29 cellular contexts compared by ENCODE assay signal in genomic region chr5:122426301-122426700, GRCh38.
"Had no signal": no experiment of that assay in that cellular context is flagged by ENCODE, and none has a peak within 500 bp of the region (broad histone marks: within the 10 kb centered on the region; RNA-seq: fewer than 3 reads in every experiment).

No MANE protein-coding gene starts in this region.

- FAIRE-seq: astrocyte, bronchial epithelial cell had no signal

- H3K4me1 ChIP-seq: colonic mucosa, gastrocnemius medialis, heart left ventricle had no signal

- H3K9me3 Mint-ChIP-seq: activated CD4-positive, alpha-beta memory T cell treated with anti-CD3 and anti-CD28 coated beads for 36 hours; activated CD4-positive, alpha-beta T cell treated with anti-CD3 and anti-CD28 coated beads, Interleukin-2, amount 10 ng/mL, durations not matched to agents 24 days and 14 days; activated T-helper 1 cell treated with anti-CD3 and anti-CD28 coated beads, Interleukin-12 subunit alpha, Interleukin-12 subunit beta, Interleukin-2, Interleukin-4 antibody, amounts not matched to agents 30 ng/mL and 10 ng/mL and 1 ng/mL, durations not matched to agents 14 hours and 24 hours and 36 hours had no signal

- H3K27ac ChIP-seq: brain microvascular endothelial cell, colonic mucosa, gastrocnemius medialis, heart left ventricle had no signal

- H3K4me3 ChIP-seq: colonic mucosa, gastrocnemius medialis, heart left ventricle had no signal

- ATAC-seq: activated CD4-positive, alpha-beta T cell treated with anti-CD3 and anti-CD28 coated beads for 36 hours; activated CD8-positive, alpha-beta memory T cell treated with anti-CD3 and anti-CD28 coated beads, Interleukin-2, amount 10 ng/mL, durations not matched to agents 7 days and 5 days; activated CD8-positive, alpha-beta T cell treated with anti-CD3 and anti-CD28 coated beads, Interleukin-2, amount 10 ng/mL, durations not matched to agents 7 days and 5 days; esophagus mucosa; gastrocnemius medialis; heart left ventricle had no signal

- H3K27me3 Mint-ChIP-seq: activated CD4-positive, alpha-beta memory T cell treated with anti-CD3 and anti-CD28 coated beads for 36 hours; activated CD4-positive, alpha-beta T cell treated with anti-CD3 and anti-CD28 coated beads for 36 hours; activated CD4-positive, alpha-beta T cell treated with anti-CD3 and anti-CD28 coated beads, Interleukin-2, amount 10 ng/mL, durations not matched to agents 24 days and 14 days; activated CD8-positive, alpha-beta memory T cell treated with anti-CD3 and anti-CD28 coated beads, Interleukin-2, amount 10 ng/mL, durations not matched to agents 7 days and 5 days; activated naive CD8-positive, alpha-beta T cell; central memory CD8-positive, alpha-beta T cell had no signal

- H3K27me3 ChIP-seq: brain microvascular endothelial cell, colonic mucosa, gastrocnemius medialis, heart left ventricle had no signal

- H3K9me3 ChIP-seq: colonic mucosa, gastrocnemius medialis had no signal

- H3K4me3 Mint-ChIP-seq: activated CD4-positive, alpha-beta memory T cell treated with anti-CD3 and anti-CD28 coated beads for 36 hours; activated CD4-positive, alpha-beta T cell treated with anti-CD3 and anti-CD28 coated beads for 36 hours; activated CD4-positive, alpha-beta T cell treated with anti-CD3 and anti-CD28 coated beads, Interleukin-2, amount 10 ng/mL, durations not matched to agents 24 days and 14 days; activated CD8-positive, alpha-beta memory T cell treated with anti-CD3 and anti-CD28 coated beads, Interleukin-2, amount 10 ng/mL, durations not matched to agents 7 days and 5 days; activated CD8-positive, alpha-beta T cell treated with anti-CD3 and anti-CD28 coated beads, Interleukin-2, amount 10 ng/mL, durations not matched to agents 7 days and 5 days; activated naive CD8-positive, alpha-beta T cell; activated T-helper 1 cell treated with anti-CD3 and anti-CD28 coated beads, Interleukin-12 subunit alpha, Interleukin-12 subunit beta, Interleukin-2, Interleukin-4 antibody, amounts not matched to agents 30 ng/mL and 10 ng/mL and 1 ng/mL, durations not matched to agents 14 hours and 24 hours and 36 hours; central memory CD8-positive, alpha-beta T cell had no signal

- H3K27ac Mint-ChIP-seq: activated CD4-positive, alpha-beta memory T cell treated with anti-CD3 and anti-CD28 coated beads for 36 hours; activated CD4-positive, alpha-beta T cell treated with anti-CD3 and anti-CD28 coated beads for 36 hours; activated CD4-positive, alpha-beta T cell treated with anti-CD3 and anti-CD28 coated beads, Interleukin-2, amount 10 ng/mL, durations not matched to agents 24 days and 14 days; activated CD8-positive, alpha-beta memory T cell treated with anti-CD3 and anti-CD28 coated beads, Interleukin-2, amount 10 ng/mL, durations not matched to agents 7 days and 5 days; activated CD8-positive, alpha-beta T cell treated with anti-CD3 and anti-CD28 coated beads, Interleukin-2, amount 10 ng/mL, durations not matched to agents 7 days and 5 days; activated naive CD8-positive, alpha-beta T cell; activated T-helper 1 cell treated with anti-CD3 and anti-CD28 coated beads, Interleukin-12 subunit alpha, Interleukin-12 subunit beta, Interleukin-2, Interleukin-4 antibody, amounts not matched to agents 30 ng/mL and 10 ng/mL and 1 ng/mL, durations not matched to agents 14 hours and 24 hours and 36 hours had no signal

- H3K4me1 Mint-ChIP-seq: activated CD4-positive, alpha-beta T cell treated with anti-CD3 and anti-CD28 coated beads for 36 hours; activated CD4-positive, alpha-beta T cell treated with anti-CD3 and anti-CD28 coated beads, Interleukin-2, amount 10 ng/mL, durations not matched to agents 24 days and 14 days; activated CD8-positive, alpha-beta memory T cell treated with anti-CD3 and anti-CD28 coated beads, Interleukin-2, amount 10 ng/mL, durations not matched to agents 7 days and 5 days; central memory CD8-positive, alpha-beta T cell had no signal

- H3K36me3 Mint-ChIP-seq: activated CD4-positive, alpha-beta memory T cell treated with anti-CD3 and anti-CD28 coated beads for 36 hours; activated CD8-positive, alpha-beta memory T cell treated with anti-CD3 and anti-CD28 coated beads, Interleukin-2, amount 10 ng/mL, durations not matched to agents 7 days and 5 days; activated naive CD8-positive, alpha-beta T cell had no signal

- DNase-seq: activated CD4-positive, alpha-beta memory T cell treated with anti-CD3 and anti-CD28 coated beads for 36 hours; activated CD4-positive, alpha-beta T cell treated with anti-CD3 and anti-CD28 coated beads for 36 hours; activated CD4-positive, alpha-beta T cell treated with anti-CD3 and anti-CD28 coated beads, Interleukin-2, amount 10 ng/mL, durations not matched to agents 24 days and 14 days; activated CD4-positive, CD25-positive, alpha-beta regulatory T cell; activated CD4-positive, CD25-positive, alpha-beta regulatory T cell treated with anti-CD3 and anti-CD28 coated beads, Interleukin-2, amount 50 U/mL, for 72 hours; activated CD8-positive, alpha-beta memory T cell treated with anti-CD3 and anti-CD28 coated beads, Interleukin-2, amount 10 ng/mL, durations not matched to agents 7 days and 5 days; activated CD8-positive, alpha-beta memory T cell treated with anti-CD3 and anti-CD28 coated beads, Interleukin-2, amount 50 U/mL, for 4 hours; activated CD8-positive, alpha-beta T cell treated with anti-CD3 and anti-CD28 coated beads, Interleukin-2, amount 10 ng/mL, durations not matched to agents 7 days and 5 days; activated gamma-delta T cell treated with Interleukin-2 at 50 U/mL for 16 hours; activated naive CD4-positive, alpha-beta T cell treated with anti-CD3 and anti-CD28 coated beads, Interleukin-2, amount 50 U/mL, for 16 hours; activated naive CD4-positive, alpha-beta T cell treated with Interleukin-2 at 50 U/mL for 16 hours; activated T-cell treated with anti-CD3 and anti-CD28 coated beads, Interleukin-2, amount 50 U/mL, for 1 hour; activated T-cell treated with anti-CD3 and anti-CD28 coated beads, Interleukin-2, amount 50 U/mL, for 48 hours; amniotic stem cell; anterior cingulate cortex; brain microvascular endothelial cell; colonic mucosa; effector CD8-positive, alpha-beta T cell; foreskin fibroblast; gastrocnemius medialis; glutamatergic neuron; heart left ventricle; T-helper 2 cell had no signal

- H3K36me3 ChIP-seq: brain microvascular endothelial cell, colonic mucosa, gastrocnemius medialis, heart left ventricle had no signal
